ENCODE assay signal across 10 cellular contexts in genomic region chr10:103111031-103111917, GRCh38.
A peak's percentile ranks its signal among the peaks of the same experiment; 100 is the strongest.
DNase-seq lines count a peak whose midpoint lies in the region; ATAC-seq and TF ChIP-seq lines count a peak whose summit lies in the region.
"Had no signal": no experiment of that assay in that cellular context is flagged by ENCODE, and none has a peak within 500 bp of the region (broad histone marks: within the 10 kb centered on the region; RNA-seq: fewer than 3 reads in every experiment).

No MANE protein-coding gene starts in this region.

- TF ChIP-seq CTCF in astrocyte of the cerebellum (IDR thresholded peaks at IDR 0.05; ENCODE audit: low read depth, low read length, missing control alignments): no peak
- TF ChIP-seq CTCF in mucosa of descending colon (IDR thresholded peaks at IDR 0.05): no peak
- TF ChIP-seq CTCF in spleen (IDR thresholded peaks at IDR 0.05 in 8 of 11, conservative IDR thresholded peaks at IDR 0.05 in 3 of 11): no peak

- WGBS in spleen, 5 donors: 42 to 71% (median 47%) methylated on average over 2 of the region's 2 CpGs

- H3K27ac ChIP-seq in spleen: peak overlapping the region in 4 of 8 donors; percentile 39 to 54 (median 44)

- no peak for TF ChIP-seq POLR2A in spleen (IDR thresholded peaks at IDR 0.05)

- H3K27me3 ChIP-seq in spleen (replicated peaks in 1 of 7): no peaks in the 10 kb centered on the region

- H3K4me1 Mint-ChIP-seq in activated CD4-positive, alpha-beta T cell treated with anti-CD3 and anti-CD28 coated beads for 36 hours: peaks cover 20% of the 10 kb centered on the region
- peaks cover 4% of the 10 kb centered on the region for H3K4me1 Mint-ChIP-seq in T-helper 17 cell

- H3K9me3 Mint-ChIP-seq in activated CD4-positive, alpha-beta T cell treated with anti-CD3 and anti-CD28 coated beads for 36 hours (ENCODE audit: low read depth): no peaks in the 10 kb centered on the region
- H3K9me3 Mint-ChIP-seq: activated B cell treated with CpG ODN at 0.5 μM for 24 hours; CD4-positive, CD25-positive, alpha-beta regulatory T cell had no signal

- no peaks in the 10 kb centered on the region for H3K9me3 ChIP-seq in mucosa of descending colon
- no peaks in the 10 kb centered on the region for H3K9me3 ChIP-seq in T-helper 17 cell (ENCODE audit: control insufficient read depth, low read length, poor library complexity, severe bottlenecking)
- H3K9me3 ChIP-seq in spleen: no peaks in the 10 kb centered on the region

- CTCF ChIA-PET in activated CD4-positive, alpha-beta T cell treated with anti-CD3 and anti-CD28 coated beads for 36 hours (lab: Charles Lee): interaction anchor here (0.5 to 2.7 kb wide), 6 partner anchors 33 to 275 kb away, joined by 3 to 18 read pairs (median 4); partner anchors contain the start of genes CYP17A1 and RPEL1

- H3K36me3 ChIP-seq in mucosa of descending colon (ENCODE audit: low read depth) (no peaks in the 10 kb centered on the region), spleen (peaks cover 0 to 51% (median 2%) of the 10 kb centered on the region in 6 donors)

- H3K4me1 ChIP-seq in mucosa of descending colon (ENCODE audit: low read depth) (no peaks in the 10 kb centered on the region), spleen (peaks cover 0 to 37% (median 10%) of the 10 kb centered on the region in 6 donors)

- POLR2A ChIA-PET in activated CD4-positive, alpha-beta T cell treated with anti-CD3 and anti-CD28 coated beads for 36 hours (lab: Charles Lee): interaction anchor here (0.6 to 1.2 kb wide), 2 partner anchors 81 to 396 kb away, joined by 3 to 4 read pairs; no protein-coding TSS in a partner anchor

- H3K36me3 Mint-ChIP-seq in activated CD4-positive, alpha-beta T cell treated with anti-CD3 and anti-CD28 coated beads for 36 hours (ENCODE audit: low read depth): peaks cover 9% of the 10 kb centered on the region
- H3K36me3 Mint-ChIP-seq in T-helper 17 cell (ENCODE audit: low read depth): peaks cover 2% of the 10 kb centered on the region

- peak overlapping the region; percentile 83 for H3K27ac Mint-ChIP-seq in activated CD4-positive, alpha-beta T cell treated with anti-CD3 and anti-CD28 coated beads for 36 hours
- H3K27ac Mint-ChIP-seq in T-helper 17 cell: no peak overlapping the region
- H3K27ac Mint-ChIP-seq: activated B cell treated with CpG ODN at 0.5 μM for 24 hours had no signal

- ATAC-seq in activated CD4-positive, alpha-beta T cell treated with anti-CD3 and anti-CD28 coated beads for 36 hours: no peak
- ATAC-seq in HG03045 (IDR thresholded peaks at IDR 0.05; ENCODE audit: unreplicated experiment): peak; percentile 65
- peak; percentile 23 for ATAC-seq in mucosa of descending colon
- ATAC-seq in T-helper 17 cell: no peak

- no peak overlapping the region for H3K4me3 Mint-ChIP-seq in activated CD4-positive, alpha-beta T cell treated with anti-CD3 and anti-CD28 coated beads for 36 hours
- no peak overlapping the region for H3K4me3 Mint-ChIP-seq in T-helper 17 cell
- H3K4me3 Mint-ChIP-seq: activated B cell treated with CpG ODN at 0.5 μM for 24 hours; CD4-positive, CD25-positive, alpha-beta regulatory T cell had no signal

- no peaks in the 10 kb centered on the region for H3K27me3 Mint-ChIP-seq in activated CD4-positive, alpha-beta T cell treated with anti-CD3 and anti-CD28 coated beads for 36 hours
- no peaks in the 10 kb centered on the region for H3K27me3 Mint-ChIP-seq in T-helper 17 cell
- H3K27me3 Mint-ChIP-seq: activated B cell treated with CpG ODN at 0.5 μM for 24 hours; CD4-positive, CD25-positive, alpha-beta regulatory T cell had no signal

- intact Hi-C loops in activated CD4-positive, alpha-beta T cell treated with anti-CD3 and anti-CD28 coated beads for 36 hours (cut with DNase I, micrococcal nuclease): loop anchor here in 1 of 2 experiments (5.0 kb wide), 2 partner anchors 81 to 131 kb away; partner anchors contain the start of gene NT5C2
- intact Hi-C loops in mucosa of descending colon (cut with DNase I, micrococcal nuclease): no loop called here
- intact Hi-C loops in spleen (cut with DNase I; ENCODE audit: low total_unique reads): no loop called here

- in situ Hi-C loops in astrocyte of the cerebellum (cut with HindIII; ENCODE audit: low sequenced_read_pairs): no loop called here

- H3K4me3 ChIP-seq in astrocyte of the cerebellum (ENCODE audit: low read depth, low read length) (no peak overlapping the region), mucosa of descending colon (no peak overlapping the region), spleen (no peak overlapping the region)

- no peak for DNase-seq in activated CD4-positive, alpha-beta T cell treated with anti-CD3 and anti-CD28 coated beads for 36 hours
- no peak for DNase-seq in activated CD4-positive, alpha-beta T cell treated with anti-CD3 and anti-CD28 coated beads, Interleukin-2, amount 50 U/mL, for 48 hours
- DNase-seq in astrocyte of the cerebellum (ENCODE audit: low read depth) (peak; percentile 26), mucosa of descending colon (no peak), middle frontal gyrus (ENCODE audit: extremely low spot score, low spot score) (no peak), T-helper 17 cell (no peak), spleen (no peak)
- DNase-seq: activated B cell treated with CpG ODN at 0.5 μM for 24 hours; CD4-positive, CD25-positive, alpha-beta regulatory T cell had no signal

Comparison
In these comparisons a context has a peak if more than half of its experiments do, and no peak if none do; other contexts are left out.
1. ATAC-seq: peak in HG03045 (single experiment) and mucosa of descending colon (single experiment); none in activated CD4-positive, alpha-beta T cell treated with anti-CD3 and anti-CD28 coated beads for 36 hours (single experiment) and T-helper 17 cell (single experiment).